Comparison of ENCODE assay signal across 9 cellular contexts in genomic region chr7:30348083-30348560, GRCh38.
DNase-seq lines count a peak whose midpoint lies in the region; ATAC-seq, FAIRE-seq and TF ChIP-seq lines count a peak whose summit lies in the region.
"Had no signal": no experiment of that assay in that cellular context is flagged by ENCODE, and none has a peak within 500 bp of the region (broad histone marks: within the 10 kb centered on the region; RNA-seq: fewer than 3 reads in every experiment).

No MANE protein-coding gene starts in this region.

- DNase-seq in DMS53 (lab: John Stamatoyannopoulos, UW): peak; percentile 88
- DNase-seq in GM20000 (ENCODE audit: low spot score): peak; percentile 41
- DNase-seq in T-helper 17 cell: peak; percentile 13 to 40 (median 22)
- peak; percentile 31 for DNase-seq in osteoblast (ENCODE audit: insufficient read length, low spot score, missing footprints)
- DNase-seq in NCI-H2081 treated with DMSO at 0.1 percent for 48 hours (lab: John Stamatoyannopoulos, UW): no peak
- DNase-seq in NCI-H1105 treated with DMSO at 0.1 percent for 48 hours (lab: John Stamatoyannopoulos, UW): no peak

- FAIRE-seq in colon (lab: Jason Lieb, UNC): peak; percentile 66

- no peak overlapping the region for H3K4me3 ChIP-seq in osteoblast (ENCODE audit: insufficient read depth, low read length)
- H3K4me3 ChIP-seq: cardiac muscle cell had no signal

- TF ChIP-seq CTCF in GM20000 (IDR thresholded peaks at IDR 0.05; ENCODE audit: extremely low read depth, missing control alignments) (no peak), osteoblast (IDR thresholded peaks at IDR 0.05; ENCODE audit: extremely low read depth, low read depth, low read length) (no peak)

- no peaks in the 10 kb centered on the region for H3K9me3 ChIP-seq in T-helper 17 cell (ENCODE audit: control insufficient read depth, low read length, poor library complexity, severe bottlenecking)
- no peaks in the 10 kb centered on the region for H3K9me3 ChIP-seq in osteoblast (ENCODE audit: low read depth, low read length)

- no peaks in the 10 kb centered on the region for H3K27me3 Mint-ChIP-seq in T-helper 17 cell

- H3K36me3 Mint-ChIP-seq in T-helper 17 cell (ENCODE audit: low read depth): no peaks in the 10 kb centered on the region

- H3K4me1 ChIP-seq in osteoblast (ENCODE audit: insufficient read depth, low read length): peaks cover 16% of the 10 kb centered on the region

- H3K27ac ChIP-seq in osteoblast (ENCODE audit: low read depth, low read length): peak overlapping the region; percentile 72

- H3K4me1 Mint-ChIP-seq in T-helper 17 cell: peaks cover 38% of the 10 kb centered on the region

- peak overlapping the region; percentile 97 for H3K27ac Mint-ChIP-seq in T-helper 17 cell

- no peaks in the 10 kb centered on the region for H3K36me3 ChIP-seq in osteoblast (ENCODE audit: insufficient read depth, low read length)
- H3K36me3 ChIP-seq: cardiac muscle cell had no signal

- H3K4me2 ChIP-seq in osteoblast (ENCODE audit: insufficient read depth, low read length): peak overlapping the region; percentile 32

- no peaks in the 10 kb centered on the region for H3K27me3 ChIP-seq in osteoblast (ENCODE audit: insufficient read depth, low read length)
- H3K27me3 ChIP-seq: cardiac muscle cell had no signal

- peak overlapping the region; percentile 79 for H3K4me3 Mint-ChIP-seq in T-helper 17 cell

- H3K79me2 ChIP-seq in osteoblast (ENCODE audit: insufficient read depth, low read length): peaks cover 3% of the 10 kb centered on the region

- peak; percentile 72 for ATAC-seq in HG03571 (IDR thresholded peaks at IDR 0.05; ENCODE audit: unreplicated experiment)
- peak; percentile 91 for ATAC-seq in T-helper 17 cell

- H2AFZ ChIP-seq in osteoblast (ENCODE audit: low read length): no peak overlapping the region

- H4K20me1 ChIP-seq in osteoblast (ENCODE audit: insufficient read depth, low read length): no peaks in the 10 kb centered on the region

Comparison
In these comparisons a context has a peak if more than half of its experiments do, and no peak if none do; other contexts are left out.
1. DNase-seq: peak in DMS53 (single experiment), GM20000 (single experiment), T-helper 17 cell (3 of 3) and osteoblast (single experiment); none in NCI-H2081 treated with DMSO at 0.1 percent for 48 hours (single experiment) and NCI-H1105 treated with DMSO at 0.1 percent for 48 hours (single experiment).